1 cellular context compared by ENCODE assay signal in genomic region chr2:178275600-178275999, GRCh38.
TF ChIP-seq lines count a peak whose summit lies in the region.

No MANE protein-coding gene starts in this region.

TF ChIP-seq in GM23338, 12 proteins besides CTCF, POLR2A, EP300 and RAD21:
- no peak for TF ChIP-seq ZNF462 (CRISPR knock-in tag; IDR thresholded peaks at IDR 0.05)
- TF ChIP-seq ETS1 (IDR thresholded peaks at IDR 0.05) = no peak
- TF ChIP-seq CREB1 (CRISPR knock-in tag; IDR thresholded peaks at IDR 0.05; ENCODE audit: low read depth) = no peak
- no peak for TF ChIP-seq EZH2phosphoT487 (IDR thresholded peaks at IDR 0.05; ENCODE audit: unreplicated experiment)
- TF ChIP-seq ZNF114 (CRISPR knock-in tag; IDR thresholded peaks at IDR 0.05) = no peak
- TF ChIP-seq ZNF331 (CRISPR knock-in tag; IDR thresholded peaks at IDR 0.05; ENCODE audit: low read depth) = no peak
- TF ChIP-seq POLR2AphosphoS5 (IDR thresholded peaks at IDR 0.05; ENCODE audit: low read depth) = no peak
- TF ChIP-seq NANOG (IDR thresholded peaks at IDR 0.05; ENCODE audit: borderline replicate concordance) = no peak
- no peak for TF ChIP-seq STAT1 (IDR thresholded peaks at IDR 0.05; ENCODE audit: unreplicated experiment)
- no peak for TF ChIP-seq EZH2 (IDR thresholded peaks at IDR 0.05; ENCODE audit: low read depth, unreplicated experiment)
- TF ChIP-seq JUNB (IDR thresholded peaks at IDR 0.05; ENCODE audit: unreplicated experiment) = no peak
- no peak for TF ChIP-seq REST (IDR thresholded peaks at IDR 0.05; ENCODE audit: unreplicated experiment)
